In genomic region chr4:24405926-24406325, GRCh38 we compare ENCODE assay signal across 22 cellular contexts.
"Had no signal": no experiment of that assay in that cellular context is flagged by ENCODE, and none has a peak within 500 bp of the region (broad histone marks: within the 10 kb centered on the region; RNA-seq: fewer than 3 reads in every experiment).

No MANE protein-coding gene starts in this region.

- H3K4me3 ChIP-seq: coronary artery, dorsolateral prefrontal cortex, esophagus muscularis mucosa, gastroesophageal sphincter, heart left ventricle, hepatocyte, left ventricle myocardium inferior, lower lobe of right lung had no signal

- ATAC-seq: foreskin keratinocyte, gastroesophageal sphincter, left colon, left lobe of liver, lower lobe of right lung had no signal

- H3K4me1 Mint-ChIP-seq: immature natural killer cell, memory B cell had no signal

- H3K9me3 ChIP-seq: esophagus muscularis mucosa, gastroesophageal sphincter, lower lobe of right lung had no signal

- H2AFZ ChIP-seq: hepatocyte had no signal

- H3K36me3 ChIP-seq: esophagus muscularis mucosa, gastroesophageal sphincter, heart left ventricle, left ventricle myocardium inferior, lower lobe of right lung had no signal

- H3K79me2 ChIP-seq: hepatocyte had no signal

- H3K27ac Mint-ChIP-seq: immature natural killer cell, memory B cell had no signal

- H3K36me3 Mint-ChIP-seq: immature natural killer cell, memory B cell had no signal

- DNase-seq: dermis blood vessel endothelial cell; effector CD4-positive, alpha-beta T cell; effector memory CD4-positive, alpha-beta T cell; foreskin keratinocyte; heart left ventricle; hypothalamus; immature natural killer cell; islet precursor cell; kidney; kidney glomerular epithelial cell; left colon; left ventricle myocardium inferior; lower lobe of right lung; mesendoderm; midbrain had no signal

- H3K27ac ChIP-seq: coronary artery, esophagus muscularis mucosa, foreskin keratinocyte, gastroesophageal sphincter, heart left ventricle, hepatocyte, left ventricle myocardium inferior, lower lobe of right lung had no signal

- H3K9me3 Mint-ChIP-seq: immature natural killer cell, memory B cell had no signal

- H3K4me3 Mint-ChIP-seq: immature natural killer cell, memory B cell had no signal

- H3K4me2 ChIP-seq: hepatocyte had no signal

- H3K27me3 ChIP-seq: dorsolateral prefrontal cortex, esophagus muscularis mucosa, foreskin keratinocyte, gastroesophageal sphincter, heart left ventricle, hepatocyte had no signal

- H3K27me3 Mint-ChIP-seq: memory B cell had no signal

- H3K4me1 ChIP-seq: esophagus muscularis mucosa, foreskin keratinocyte, gastroesophageal sphincter, heart left ventricle, left ventricle myocardium inferior, lower lobe of right lung had no signal
